11 cellular contexts compared by ENCODE assay signal in the genomic region with DNA sequence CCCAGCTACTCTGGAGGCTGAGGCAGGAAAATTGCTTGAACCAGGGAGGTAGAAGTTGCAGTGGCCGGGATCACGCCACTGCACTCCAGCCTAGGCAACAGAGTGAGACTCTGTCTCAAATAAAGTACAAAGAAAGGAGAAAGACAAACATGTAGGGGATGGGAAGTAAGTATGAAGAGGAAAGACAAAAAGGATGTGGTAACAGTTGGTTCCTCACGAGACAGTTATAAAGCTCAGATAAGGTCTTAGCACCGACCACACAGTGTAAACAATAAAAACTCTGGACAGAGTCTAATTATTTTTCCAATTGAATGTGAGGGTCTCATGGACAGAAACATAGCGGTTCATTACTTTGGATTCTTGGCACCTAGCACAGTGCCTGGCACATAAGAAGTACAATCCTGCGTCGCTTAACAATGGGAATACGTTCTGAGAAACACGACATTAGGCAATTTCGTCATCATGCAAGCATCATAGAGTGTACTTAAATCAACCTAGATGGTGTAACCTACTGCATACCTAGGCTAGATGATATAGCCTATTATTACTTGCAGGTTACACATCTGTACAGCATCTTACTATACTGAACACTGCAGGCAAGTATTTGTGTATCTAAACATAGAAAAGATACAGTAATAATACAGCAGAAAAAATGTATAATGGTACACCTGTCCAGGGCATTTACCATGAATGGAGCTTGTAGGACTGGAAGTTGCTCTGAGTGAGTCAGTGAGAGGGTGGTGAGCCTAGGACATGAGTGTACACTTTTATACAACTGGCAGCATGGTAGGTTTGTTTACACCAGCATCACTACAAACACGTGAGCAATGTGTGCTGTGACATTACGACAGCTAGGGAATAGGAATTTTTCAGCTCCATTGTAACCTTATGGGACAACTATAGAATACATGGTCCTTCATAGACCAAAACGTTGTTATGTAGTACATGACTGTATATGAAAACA. TPM values are rescaled to one million over a fixed set of nuclear protein-coding genes. Genes with fewer than 3 reads are reported as not detected.
DNase-seq lines count a peak whose midpoint lies in the region; ATAC-seq and TF ChIP-seq lines count a peak whose summit lies in the region.
"Had no signal": no experiment of that assay in that cellular context is flagged by ENCODE, and none has a peak within 500 bp of the region (broad histone marks: within the 10 kb centered on the region; RNA-seq: fewer than 3 reads in every experiment).

No MANE protein-coding gene starts in this region.

- H3K27me3 ChIP-seq in left lung: no peaks in the 10 kb centered on the region

- TF ChIP-seq CTCF in NB4 (IDR thresholded peaks at IDR 0.05; ENCODE audit: low read depth, low read length) (no peak), left lung (IDR thresholded peaks at IDR 0.05) (no peak), GM10266 (IDR thresholded peaks at IDR 0.05; ENCODE audit: control insufficient read depth, insufficient read depth, low read depth, missing control alignments) (no peak)

- DNase-seq in NB4 (ENCODE audit: low read depth) (peak; percentile 81), left lung (no peak), GM10266 (ENCODE audit: extremely low spot score) (no peak), NCI-H526 (lab: John Stamatoyannopoulos, UW) (no peak), DMS79 treated with DMSO at 0.1 percent for 48 hours (lab: John Stamatoyannopoulos, UW) (no peak)
- DNase-seq in activated CD8-positive, alpha-beta memory T cell treated with anti-CD3 and anti-CD28 coated beads, Interleukin-2, amount 50 U/mL, for 48 hours: no peak
- DNase-seq: islet precursor cell, Karpas-422 had no signal

- H3K27ac ChIP-seq in left lung: peak overlapping the region; percentile 1 to 87

- ATAC-seq in GM18858 (IDR thresholded peaks at IDR 0.05; ENCODE audit: unreplicated experiment) (peak; percentile 71), HG02610 (IDR thresholded peaks at IDR 0.05; ENCODE audit: unreplicated experiment) (peak; percentile 74), left lung (peak; percentile 48)

- H3K4me3 ChIP-seq in NB4 (ENCODE audit: low read depth, low read length): peak overlapping the region; percentile 43
- no peak overlapping the region for H3K4me3 ChIP-seq in left lung
- H3K4me3 ChIP-seq: smooth muscle cell had no signal

- intact Hi-C loops in left lung (cut with DNase I): no loop called here

- H3K4me1 ChIP-seq in left lung: peaks cover 0 to 40% of the 10 kb centered on the region in 2 donors

- H3K36me3 ChIP-seq in left lung: no peaks in the 10 kb centered on the region

- no peak for TF ChIP-seq POLR2A in NB4 (IDR thresholded peaks at IDR 0.05; ENCODE audit: extremely low read depth, insufficient read length)

- no peaks in the 10 kb centered on the region for H3K9me3 ChIP-seq in left lung

RNA-seq across cellular contexts. Expression of gene MBOAT1, which starts 38.2 kb away (rescaled TPM):
- total RNA-seq in left lung: 10 to 100 TPM; 15.8 to 20.7 TPM
